Comparison of ENCODE assay signal across 2 cellular contexts in genomic region chrX:45668686-45669443, GRCh38.
TF ChIP-seq lines count a peak whose summit lies in the region.

No MANE protein-coding gene starts in this region.

TF ChIP-seq in HCT116, 20 proteins besides CTCF, POLR2A, EP300 and RAD21 (continued from another document):
- no peak for TF ChIP-seq TCF7L2 (IDR thresholded peaks at IDR 0.05; ENCODE audit: borderline replicate concordance, extremely low read depth, insufficient read depth, insufficient read length)
- 0 out of 2 replicates have a peak, but pooled peaks have one; percentile 35 for TF ChIP-seq EGR1 (IDR thresholded peaks at IDR 0.05; ENCODE audit: low read depth)
- TF ChIP-seq ZFX (IDR thresholded peaks at IDR 0.05): no peak
- no peak for TF ChIP-seq REST (IDR thresholded peaks at IDR 0.05; ENCODE audit: low read depth)
- no peak; the same call in 1 of the 2 replicates for TF ChIP-seq SRF (IDR thresholded peaks at IDR 0.05; ENCODE audit: low read depth)
- peak; percentile 64 for TF ChIP-seq JUND (IDR thresholded peaks at IDR 0.05)
- TF ChIP-seq FOSL1 (IDR thresholded peaks at IDR 0.05; ENCODE audit: low read depth): peak; percentile 68
- no peak for TF ChIP-seq ZBTB33 (IDR thresholded peaks at IDR 0.05; ENCODE audit: extremely low read depth, insufficient replicate concordance, low read length)

TF ChIP-seq in SK-N-SH, 30 proteins besides CTCF, POLR2A, EP300 and RAD21 (continued from another document):
- TF ChIP-seq NFIC (IDR thresholded peaks at IDR 0.05; ENCODE audit: borderline replicate concordance) (peak; percentile 83), JUND (IDR thresholded peaks at IDR 0.05) (peak; percentile 35; the same call in 1 of the 2 replicates), ZBTB33 (IDR thresholded peaks at IDR 0.05; ENCODE audit: borderline replicate concordance, low read depth) (no peak), TEAD4 (IDR thresholded peaks at IDR 0.05; ENCODE audit: borderline replicate concordance, insufficient read depth) (0 out of 2 replicates have a peak, but pooled peaks have one; percentile 18), RXRA (IDR thresholded peaks at IDR 0.05; ENCODE audit: borderline replicate concordance, low read depth) (peak; percentile 48; the same call in 1 of the 2 replicates), FOSL2 (IDR thresholded peaks at IDR 0.05; ENCODE audit: borderline replicate concordance, low read depth) (peak; percentile 55), RFX5 (IDR thresholded peaks at IDR 0.05; ENCODE audit: low read length) (no peak), RCOR1 (IDR thresholded peaks at IDR 0.05; ENCODE audit: low read length) (no peak), YY1 (IDR thresholded peaks at IDR 0.05; ENCODE audit: low read depth) (no peak), USF1 (IDR thresholded peaks at IDR 0.05; ENCODE audit: borderline replicate concordance, low read depth) (no peak), MEF2A (IDR thresholded peaks at IDR 0.05; ENCODE audit: borderline replicate concordance, low read depth) (no peak), GABPA (IDR thresholded peaks at IDR 0.05; ENCODE audit: low read depth) (no peak), ELF1 (IDR thresholded peaks at IDR 0.05) (no peak), POLR2AphosphoS5 (IDR thresholded peaks at IDR 0.05; ENCODE audit: low read depth, low read length) (no peak), FOXM1 (IDR thresholded peaks at IDR 0.05; ENCODE audit: low read depth) (no peak), MAX (IDR thresholded peaks at IDR 0.05; ENCODE audit: low read depth) (peak; percentile 62), SMC3 (IDR thresholded peaks at IDR 0.05; ENCODE audit: low read depth, low read length) (no peak), CHD2 (IDR thresholded peaks at IDR 0.05; ENCODE audit: low read length, partially characterized antibody) (no peak), REST (IDR thresholded peaks at IDR 0.05; ENCODE audit: low read depth, low read length) (no peak), GATA2 (CRISPR knock-in tag; IDR thresholded peaks at IDR 0.05) (no peak), TAF1 (IDR thresholded peaks at IDR 0.05; ENCODE audit: borderline replicate concordance, low read depth, low read length) (no peak), FOXJ3 (CRISPR knock-in tag; IDR thresholded peaks at IDR 0.05) (no peak), TCF12 (IDR thresholded peaks at IDR 0.05) (peak; percentile 54)
TF ChIP-seq in SK-N-SH: peak in this region for 8.
